ENCODE assay signal across 8 cellular contexts in the genomic region with DNA sequence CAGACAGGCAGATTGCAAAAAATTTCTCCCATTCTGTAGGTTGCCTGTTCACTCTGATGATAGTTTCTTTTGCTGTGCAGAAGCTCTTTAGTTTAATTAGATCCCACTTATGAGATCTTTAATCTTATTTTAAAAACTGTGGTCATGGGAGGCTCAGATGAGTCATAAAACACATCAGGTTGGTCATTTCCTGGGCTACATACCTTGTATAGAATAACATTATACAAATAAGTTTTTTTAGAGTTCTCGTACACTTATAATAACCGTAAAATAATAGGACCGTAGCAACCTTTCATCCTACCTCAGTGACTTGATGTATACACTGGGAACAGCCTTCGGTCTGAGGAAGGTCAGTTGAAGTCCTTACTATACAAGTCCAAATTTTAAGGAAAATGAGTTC. TPM values are rescaled to one million over a fixed set of nuclear protein-coding genes. Genes with fewer than 3 reads are reported as not detected.
DNase-seq lines count a peak whose midpoint lies in the region; ATAC-seq, FAIRE-seq and TF ChIP-seq lines count a peak whose summit lies in the region.
"Not testable (repeated sequence)": the region's sequence is repeated elsewhere in the genome, so short reads cannot be mapped to it uniquely, and the experiment has no call there.
"Had no signal": no experiment of that assay in that cellular context is flagged by ENCODE, and none has a peak within 500 bp of the region (broad histone marks: within the 10 kb centered on the region; RNA-seq: fewer than 3 reads in every experiment).

No MANE protein-coding gene starts in this region.

- H3K27me3 ChIP-seq in K562 (ENCODE audit: control insufficient read depth in 2 of 2, insufficient read depth in 2 of 2, low read length in 2 of 2); bronchial epithelial cell (ENCODE audit: control insufficient read depth, insufficient read depth, low read length): not testable (repeated sequence)

- not testable (repeated sequence) for H3K4me2 ChIP-seq in K562 (ENCODE audit: insufficient read depth, low read length)

- not testable (repeated sequence) for FAIRE-seq in K562 (lab: Jason Lieb, UNC); bronchial epithelial cell (lab: Jason Lieb, UNC)

- not testable (repeated sequence) for H4K20me1 ChIP-seq in K562 (replicated peaks; ENCODE audit: control insufficient read depth, insufficient read depth, low read length)

- POLR2A ChIA-PET in K562 (lab: Yijun Ruan, JAX), result interaction anchor here (1.0 to 2.5 kb wide), 2 partner anchors 8 to 20 kb away, joined by 3 to 5 read pairs; no protein-coding TSS in a partner anchor

- H3K9me1 ChIP-seq in K562 (ENCODE audit: control insufficient read depth, insufficient read depth, low read length), result not testable (repeated sequence)

- TF ChIP-seq POLR2A in K562 (conservative IDR thresholded peaks at IDR 0.05), result not testable (repeated sequence)

- DNase-seq in A172 (ENCODE audit: low spot score), result peak; percentile 10
- DNase-seq in DMS53 (lab: John Stamatoyannopoulos, UW), result peak; percentile 6
- peak; percentile 20 for DNase-seq in HT1080 (ENCODE audit: low read depth)
- DNase-seq in K562 (ENCODE audit: extremely low read depth in 1 of 4, low spot score in 3 of 4); substantia nigra (lab: John Stamatoyannopoulos, UW): not testable (repeated sequence)
- DNase-seq in bronchial epithelial cell (ENCODE audit: low read depth), result peak; percentile 41

- H3K79me2 ChIP-seq in K562 (ENCODE audit: control insufficient read depth, insufficient read depth, low read length), result not testable (repeated sequence)

- CTCF ChIA-PET in K562 (lab: Yijun Ruan, JAX; ENCODE audit: low intra/inter-chr PET ratio), result not testable (repeated sequence)

- intact Hi-C loops in K562 (cut with micrococcal nuclease), result loop anchor here (2.0 kb wide), 1 partner anchor 14 kb away; a partner anchor contains a TSS

- WGBS in K562 (ENCODE audit: insufficient coverage, low coverage, missing lambda C conversion rate), result 89% methylated on average over 4 of the region's 4 CpGs

- H3K9ac ChIP-seq in K562 (ENCODE audit: insufficient read depth in 1 of 2, low read depth in 2 of 2, low read length in 2 of 2), result not testable (repeated sequence)

- not testable (repeated sequence) for H3K4me1 ChIP-seq in K562 (replicated peaks in 1 of 2; ENCODE audit: control insufficient read depth in 2 of 2, insufficient read depth in 2 of 2, low read length in 2 of 2)

- BruUV-seq in K562 (replicated peaks; lab: Mats Ljungman, UMichigan), result not testable (repeated sequence)

- not testable (repeated sequence) for TF ChIP-seq RAD21 in K562 (CRISPR knock-in tag; conservative IDR thresholded peaks at IDR 0.05 in 1 of 2, IDR thresholded peaks at IDR 0.05 in 1 of 2)

- not testable (repeated sequence) for H2AFZ ChIP-seq in K562 (ENCODE audit: low read depth, low read length)

- not testable (repeated sequence) for TF ChIP-seq CTCF in VCaP (conservative IDR thresholded peaks at IDR 0.05); K562 (IDR thresholded peaks at IDR 0.05 in 2 of 3, conservative IDR thresholded peaks at IDR 0.05 in 1 of 3; ENCODE audit: insufficient read depth in 2 of 3, low read depth in 1 of 3, low read length in 3 of 3); bronchial epithelial cell (IDR thresholded peaks at IDR 0.05; ENCODE audit: insufficient read depth, low read length, severe bottlenecking)

- H3K4me3 ChIP-seq in K562; bronchial epithelial cell (ENCODE audit: low read depth, low read length): not testable (repeated sequence)

- not testable (repeated sequence) for H3K9me3 ChIP-seq in K562 (replicated peaks; ENCODE audit: control insufficient read depth, insufficient read depth, low read depth, low read length)

- TF ChIP-seq EP300 in K562 (IDR thresholded peaks at IDR 0.05; ENCODE audit: low read length), result not testable (repeated sequence)

- H3K27ac ChIP-seq in VCaP (peak overlapping the region; percentile 2; the same call in 1 of the 2 replicates), K562 (ENCODE audit: extremely low read depth, low read depth, low read length) (peak overlapping the region; percentile 60; the same call in 1 of the 3 replicates), substantia nigra (ENCODE audit: low read depth, low read length, poor library complexity, severe bottlenecking) (peak overlapping the region; percentile 53)

- not testable (repeated sequence) for ATAC-seq in K562

- H3K36me3 ChIP-seq in K562 (ENCODE audit: control insufficient read depth, insufficient read depth, low read length); bronchial epithelial cell (ENCODE audit: control insufficient read depth, insufficient read depth, low read length): not testable (repeated sequence)

- in situ Hi-C loops in K562 (cut with MboI), result not testable (repeated sequence)

RNA-seq across cellular contexts. Expression of a gene that starts 14.0 kb away (rescaled TPM):
- 5.4 and 7.4 TPM in 2 replicates for total RNA-seq in A172 (2014; rRNA removed; shearing (Covaris generic))
- total RNA-seq in HT1080 (2014; rRNA removed; shearing (Covaris generic)), result not detected in 2 replicates
- polyA plus RNA-seq in HT1080 (2015; cell fraction: cytosol; rRNA removed), result not detected in 2 replicates
- 0.30 TPM in 1 of 2 replicates, not detected in the other for polyA plus RNA-seq in HT1080 (2015; cell fraction: nucleus; rRNA removed)
- 14.2 and 28.3 TPM in 2 replicates for total RNA-seq in K562 (2011; cell fraction: chromatin; rRNA removed; ENCODE audit: low replicate concordance)
- 10.7 and 11.6 TPM in 2 replicates for total RNA-seq in K562 (2011; cell fraction: nucleolus; rRNA removed)
- total RNA-seq in K562 (2011; cell fraction: nucleoplasm; rRNA removed), result 18.3 and 32.6 TPM in 2 replicates
- 4.0 and 6.0 TPM in 2 replicates for total RNA-seq in K562 (2014; rRNA removed)
- total RNA-seq in K562 (2014; rRNA removed; fragmentation: Illumina TruSeq; extraction: Trizol), result 9.5 and 10.2 TPM in 2 replicates
- 11.6 and 12.0 TPM in 2 replicates for total RNA-seq in K562 (2015; rRNA removed; fragmentation: Illumina TruSeq; extraction: Trizol)
- 6.8 and 7.8 TPM in 2 replicates for total RNA-seq in K562 (2021)
- 4.4 and 7.0 TPM in 2 replicates for polyA plus RNA-seq in K562 (2011; rRNA removed)
- polyA plus RNA-seq in K562 (2011; cell fraction: cytosol; rRNA removed), result 2.1 and 2.5 TPM in 2 replicates
- 4.4 and 5.0 TPM in 2 replicates for polyA plus RNA-seq in K562 (2011; cell fraction: nucleus; rRNA removed)
- 7.9 and 8.7 TPM in 2 replicates for polyA plus RNA-seq in K562 (2012)
- polyA plus RNA-seq in K562 (2014; fragmentation: Illumina TruSeq; extraction: Trizol), result 6.1 TPM in 2 replicates
- polyA plus RNA-seq in K562 (2014; fragmentation: Nextera tagmentation; extraction: Ambion mirVana), result 1 to 10 TPM; 5.9 to 6.0 TPM
- polyA plus RNA-seq in K562 (2014; rRNA removed), result 4.3 and 5.1 TPM in 2 replicates
- polyA minus RNA-seq in K562 (2011; rRNA and poly(A)+ RNA removed), result 11.3 and 13.9 TPM in 2 replicates
- polyA minus RNA-seq in K562 (2011; cell fraction: cytosol; rRNA and poly(A)+ RNA removed), result 4.7 and 5.6 TPM in 2 replicates
- polyA minus RNA-seq in K562 (2011; cell fraction: nucleus; rRNA and poly(A)+ RNA removed), result 19.3 TPM in 2 replicates
- 4.2 and 6.9 TPM in 2 replicates for total RNA-seq in bronchial epithelial cell
- total RNA-seq: CD8-positive, alpha-beta T cell had no signal

RNA-seq across cellular contexts. Expression of a gene that starts 51.5 kb away (rescaled TPM):
- total RNA-seq in A172 (2014; rRNA removed; shearing (Covaris generic)), result 217 and 238 TPM in 2 replicates
- 0.21 TPM in 1 of 2 replicates, not detected in the other for total RNA-seq in HT1080 (2014; rRNA removed; shearing (Covaris generic))
- polyA plus RNA-seq in HT1080 (2015; cell fraction: cytosol; rRNA removed), result 0.28 and 0.31 TPM in 2 replicates
- polyA plus RNA-seq in HT1080 (2015; cell fraction: nucleus; rRNA removed), result 0.40 and 0.57 TPM in 2 replicates
- total RNA-seq in K562 (2011; cell fraction: chromatin; rRNA removed; ENCODE audit: low replicate concordance), result 0.56 and 2.1 TPM in 2 replicates
- 0.26 and 0.33 TPM in 2 replicates for total RNA-seq in K562 (2011; cell fraction: nucleolus; rRNA removed)
- total RNA-seq in K562 (2011; cell fraction: nucleoplasm; rRNA removed), result 0.61 and 0.81 TPM in 2 replicates
- total RNA-seq in K562 (2014; rRNA removed) (0.41 and 0.49 TPM in 2 replicates), K562 (2014; rRNA removed; fragmentation: Illumina TruSeq; extraction: Trizol) (1.2 and 1.4 TPM in 2 replicates), K562 (2015; rRNA removed; fragmentation: Illumina TruSeq; extraction: Trizol) (0.76 and 0.79 TPM in 2 replicates), K562 (2021) (1.1 and 1.6 TPM in 2 replicates), bronchial epithelial cell (1.2 and 2.1 TPM in 2 replicates)
- polyA plus RNA-seq in K562 (2011; rRNA removed) (0.13 and 3.7 TPM in 2 replicates), K562 (2014; fragmentation: Illumina TruSeq; extraction: Trizol) (0.79 and 1.2 TPM in 2 replicates), K562 (2014; fragmentation: Nextera tagmentation; extraction: Ambion mirVana) (under 1 TPM; 0.15 to 0.32 TPM), K562 (2014; rRNA removed) (0.61 and 1.2 TPM in 2 replicates)
- polyA plus RNA-seq in K562 (2011; cell fraction: cytosol; rRNA removed), result 0.03 and 1.7 TPM in 2 replicates
- 0.14 and 6.8 TPM in 2 replicates for polyA plus RNA-seq in K562 (2011; cell fraction: nucleus; rRNA removed)
- 0.61 and 0.98 TPM in 2 replicates for polyA plus RNA-seq in K562 (2012)
- polyA minus RNA-seq in K562 (2011; rRNA and poly(A)+ RNA removed), result 0.32 and 9.7 TPM in 2 replicates
- polyA minus RNA-seq in K562 (2011; cell fraction: cytosol; rRNA and poly(A)+ RNA removed), result 2.7 TPM in 1 of 2 replicates, not detected in the other
- polyA minus RNA-seq in K562 (2011; cell fraction: nucleus; rRNA and poly(A)+ RNA removed), result 0.54 and 13.3 TPM in 2 replicates
- total RNA-seq: CD8-positive, alpha-beta T cell had no signal

Comparison
In these comparisons a context has a peak if more than half of its experiments do, and no peak if none do; other contexts are left out.
1. H3K27ac ChIP-seq: peak in every context shown above with its lines; median percentile 60 in K562; 53 in substantia nigra; 2 in VCaP.
2. RNA of a gene that starts 51.5 kb away (total RNA-seq): 217 to 238 TPM in A172; 1.2 to 2.1 TPM in bronchial epithelial cell, 0.26 to 2.1 TPM in K562 and 0.21 TPM in HT1080; every median in the first group is over 10 times any median in the second.